In genomic region chr19:13396256-13397080, GRCh38 we compare ENCODE assay signal across 8 cellular contexts.
DNase-seq lines count a peak whose midpoint lies in the region; ATAC-seq and TF ChIP-seq lines count a peak whose summit lies in the region.

No MANE protein-coding gene starts in this region.

- TF ChIP-seq CTCF in nephron progenitor cell (IDR thresholded peaks at IDR 0.05), result no peak

- no peak overlapping the region for H3K27ac Mint-ChIP-seq in nephron progenitor cell

- H3K9me3 Mint-ChIP-seq in nephron progenitor cell, result peaks cover under 1% of the 10 kb centered on the region

- H3K36me3 Mint-ChIP-seq in nephron progenitor cell (ENCODE audit: low read depth), result no peaks in the 10 kb centered on the region

- no peak for ATAC-seq in stimulated activated naive CD8-positive, alpha-beta T cell treated with anti-CD3 and anti-CD28 coated beads, Interleukin-15, Interleukin-2, amounts not matched to agents 100 U/mL and 50 U/mL, for 24 hours
- no peak for ATAC-seq in GM21737 (IDR thresholded peaks at IDR 0.05; ENCODE audit: unreplicated experiment)

- H3K4me1 Mint-ChIP-seq in nephron progenitor cell, result peaks cover 12% of the 10 kb centered on the region

- peaks cover 35% of the 10 kb centered on the region for H3K27me3 Mint-ChIP-seq in nephron progenitor cell (ENCODE audit: low read depth, poor library complexity)

- peak overlapping the region; percentile 55 for H3K4me3 Mint-ChIP-seq in nephron progenitor cell

- DNase-seq in GM03348 (ENCODE audit: low spot score) (peak; percentile 61), NCI-H226 (peak; percentile 47), epidermal melanocyte (ENCODE audit: insufficient read length, low spot score) (peak; percentile 41), nephron progenitor cell (peak; percentile 59), mesenteric fat pad (ENCODE audit: low spot score) (no peak), T-helper 2 cell (no peak)
- no peak for DNase-seq in stimulated activated naive CD8-positive, alpha-beta T cell treated with anti-CD3 and anti-CD28 coated beads, Interleukin-15, Interleukin-2, amounts not matched to agents 100 U/mL and 50 U/mL, for 24 hours

Comparison
In these comparisons a context has a peak if more than half of its experiments do, and no peak if none do; other contexts are left out.
1. DNase-seq: peak in GM03348 (single experiment), NCI-H226 (single experiment), epidermal melanocyte (single experiment) and nephron progenitor cell (single experiment); none in stimulated activated naive CD8-positive, alpha-beta T cell treated with anti-CD3 and anti-CD28 coated beads, Interleukin-15, Interleukin-2, amounts not matched to agents 100 U/mL and 50 U/mL, for 24 hours (single experiment), mesenteric fat pad (single experiment) and T-helper 2 cell (0 of 5).